8 cellular contexts compared by ENCODE assay signal in genomic region chr1:222713091-222714012, GRCh38. TPM values are rescaled to one million over a fixed set of nuclear protein-coding genes. Genes with fewer than 3 reads are reported as not detected.
DNase-seq lines count a peak whose midpoint lies in the region; ATAC-seq and TF ChIP-seq lines count a peak whose summit lies in the region.

No MANE protein-coding gene starts in this region.

- POLR2A ChIA-PET in BJ (lab: Charles Lee) = no interaction called here

- H3K4me3 ChIP-seq in BJ (ENCODE audit: low read depth, low read length) = peak overlapping the region; percentile 83

- TF ChIP-seq CTCF in BJ (IDR thresholded peaks at IDR 0.05; ENCODE audit: insufficient read depth, low read depth, low read length) (no peak), chondrocyte (IDR thresholded peaks at IDR 0.05) (no peak)

- no peaks in the 10 kb centered on the region for H3K9me3 Mint-ChIP-seq in chondrocyte (ENCODE audit: low read depth)

- H3K4me3 Mint-ChIP-seq in chondrocyte (ENCODE audit: unreplicated experiment) = peak overlapping the region; percentile 92

- peak; percentile 73 for ATAC-seq in HG03439 (IDR thresholded peaks at IDR 0.05; ENCODE audit: unreplicated experiment)

- H3K27me3 ChIP-seq in BJ (ENCODE audit: control insufficient read depth, insufficient read depth, low read length) = no peaks in the 10 kb centered on the region

- no peaks in the 10 kb centered on the region for H3K27me3 Mint-ChIP-seq in chondrocyte (ENCODE audit: low read depth)

- H3K4me1 Mint-ChIP-seq in chondrocyte (ENCODE audit: low read depth) = peaks cover 39% of the 10 kb centered on the region

- DNase-seq in BJ (ENCODE audit: low read depth) (peak; percentile 81), GM19238 (ENCODE audit: insufficient read length, low spot score) (peak; percentile 72), NCI-H510A (lab: John Stamatoyannopoulos, UW) (peak; percentile 93), chondrocyte (ENCODE audit: low spot score) (peak; percentile 95), kidney glomerular epithelial cell (lab: John Stamatoyannopoulos, UW) (peak; percentile 93)
- DNase-seq in activated CD4-positive, alpha-beta T cell treated with anti-CD3 and anti-CD28 coated beads for 24 hours (ENCODE audit: low read depth in 2 of 2) = peak; percentile 78 to 81
- peak; percentile 66 to 76 for DNase-seq in stimulated activated CD4-positive, alpha-beta T cell treated with anti-CD3 and anti-CD28 coated beads, Interleukin-1b, Interleukin-23, amount 100 ng/mL, for 1 hour (ENCODE audit: low read depth in 2 of 2)

- H3K36me3 Mint-ChIP-seq in chondrocyte (ENCODE audit: low read depth) = peaks cover 6% of the 10 kb centered on the region

- peak overlapping the region; percentile 100 for H3K27ac Mint-ChIP-seq in chondrocyte (ENCODE audit: unreplicated experiment)

- CTCF ChIA-PET in BJ (lab: Yijun Ruan, JAX) = interaction anchor here (0.6 to 1.6 kb wide), 5 partner anchors 10 to 816 kb away, joined by 3 to 5 read pairs (median 3); no protein-coding TSS in a partner anchor

- peaks cover 5% of the 10 kb centered on the region; the same call in 1 of the 2 replicates for H3K36me3 ChIP-seq in BJ (ENCODE audit: control insufficient read depth, insufficient read depth, low read length)

RNA-seq across cellular contexts. Expression of gene BROX, which starts 1.0 kb away (rescaled TPM):
- polyA plus RNA-seq in BJ (2011; rRNA removed) = 2.6 and 6.4 TPM in 2 replicates
- 4.7 and 11.2 TPM in 2 replicates for polyA minus RNA-seq in BJ (2011; rRNA and poly(A)+ RNA removed)
- total RNA-seq in chondrocyte = 32.5 to 36.1 TPM (median 35.6 TPM) in 3 replicates

RNA-seq across cellular contexts. Expression of gene AIDA, which starts 1.1 kb away (rescaled TPM):
- polyA plus RNA-seq in BJ (2011; rRNA removed) = 49.8 and 91.9 TPM in 2 replicates
- 41.8 and 48.8 TPM in 2 replicates for polyA minus RNA-seq in BJ (2011; rRNA and poly(A)+ RNA removed)
- total RNA-seq in chondrocyte = 67.9 to 75.1 TPM (median 74.5 TPM) in 3 replicates

RNA-seq across cellular contexts. Expression of gene FAM177B, which starts 23.6 kb away (rescaled TPM):
- not detected in 2 replicates for polyA plus RNA-seq in BJ (2011; rRNA removed)
- polyA minus RNA-seq in BJ (2011; rRNA and poly(A)+ RNA removed) = not detected in 2 replicates
- not detected in 3 replicates for total RNA-seq in chondrocyte

Comparison
In these comparisons a context has a peak if more than half of its experiments do, and no peak if none do; other contexts are left out.
1. Peak in every context shown above with its lines: DNase-seq, ATAC-seq and H3K4me3 ChIP-seq.